9 cellular contexts compared by ENCODE assay signal in the genomic region with DNA sequence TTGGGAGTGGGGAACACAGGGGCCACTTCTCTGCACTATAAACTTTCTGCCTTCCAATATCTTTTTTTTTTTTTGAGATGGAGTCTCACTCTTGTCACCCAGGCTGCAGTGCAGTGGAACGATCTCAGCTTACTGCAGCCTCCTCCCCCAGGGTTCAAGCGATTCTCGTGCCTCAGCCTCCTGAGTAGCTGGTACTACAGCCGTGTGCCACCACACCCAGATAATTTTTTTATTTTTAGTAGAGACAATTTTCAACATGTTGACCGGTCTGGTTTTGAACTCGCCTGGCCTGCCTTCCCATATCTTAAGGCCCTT. TPM values are rescaled to one million over a fixed set of nuclear protein-coding genes. Genes with fewer than 3 reads are reported as not detected.
DNase-seq lines count a peak whose midpoint lies in the region; ATAC-seq and TF ChIP-seq lines count a peak whose summit lies in the region.
"Had no signal": no experiment of that assay in that cellular context is flagged by ENCODE, and none has a peak within 500 bp of the region (broad histone marks: within the 10 kb centered on the region; RNA-seq: fewer than 3 reads in every experiment).

No MANE protein-coding gene starts in this region.

- peaks cover 4% of the 10 kb centered on the region for H4K20me1 ChIP-seq in mammary epithelial cell (ENCODE audit: insufficient read depth, low read length)

- peaks cover 73% of the 10 kb centered on the region for H3K79me2 ChIP-seq in mammary epithelial cell (ENCODE audit: insufficient read depth, low read length)

- ATAC-seq in stimulated activated naive CD8-positive, alpha-beta T cell treated with anti-CD3 and anti-CD28 coated beads, Interleukin-15, Interleukin-2, amounts not matched to agents 100 U/mL and 50 U/mL, for 24 hours: no peak

- peak overlapping the region; percentile 100 for H3K4me3 Mint-ChIP-seq in stimulated activated naive CD8-positive, alpha-beta T cell treated with anti-CD3 and anti-CD28 coated beads, Interleukin-15, Interleukin-2, amounts not matched to agents 100 ng/mL and 50 ng/mL, for 24 hours

- no peaks in the 10 kb centered on the region for H3K9me3 Mint-ChIP-seq in stimulated activated naive CD8-positive, alpha-beta T cell treated with anti-CD3 and anti-CD28 coated beads, Interleukin-15, Interleukin-2, amounts not matched to agents 100 ng/mL and 50 ng/mL, for 24 hours

- in situ Hi-C loops in mammary epithelial cell (cut with MboI; ENCODE audit: low sequenced_read_pairs in 2 of 2): no loop called here

- H3K4me1 ChIP-seq in mammary epithelial cell (ENCODE audit: insufficient read depth, low read length) (peaks cover 41% of the 10 kb centered on the region), mononuclear cell (ENCODE audit: insufficient read depth, low read length) (peaks cover 37% of the 10 kb centered on the region), vagina (peaks cover 64% of the 10 kb centered on the region)

- WGBS in mammary epithelial cell (ENCODE audit: low coverage, missing lambda C conversion rate): 3% methylated on average over 6 of the region's 6 CpGs

- no peaks in the 10 kb centered on the region for H3K27me3 Mint-ChIP-seq in stimulated activated naive CD8-positive, alpha-beta T cell treated with anti-CD3 and anti-CD28 coated beads, Interleukin-15, Interleukin-2, amounts not matched to agents 100 ng/mL and 50 ng/mL, for 24 hours

- dilution Hi-C loops in mammary epithelial cell (cut with HindIII; ENCODE audit: low sequenced_read_pairs): no loop called here

- DNase-seq in stimulated activated naive CD8-positive, alpha-beta T cell treated with anti-CD3 and anti-CD28 coated beads, Interleukin-15, Interleukin-2, amounts not matched to agents 100 U/mL and 50 U/mL, for 24 hours: no peak
- DNase-seq in mammary epithelial cell (no peak), vagina (ENCODE audit: extremely low spot score in 2 of 2) (no peak), NCI-H1105 treated with DMSO at 0.1 percent for 48 hours (lab: John Stamatoyannopoulos, UW) (no peak), GM19238 (ENCODE audit: insufficient read length, low spot score) (no peak), EL (no peak)
- DNase-seq: central memory CD4-positive, alpha-beta T cell had no signal

- peak overlapping the region; percentile 100 for H3K27ac Mint-ChIP-seq in stimulated activated naive CD8-positive, alpha-beta T cell treated with anti-CD3 and anti-CD28 coated beads, Interleukin-15, Interleukin-2, amounts not matched to agents 100 ng/mL and 50 ng/mL, for 24 hours

- intact Hi-C loops in mammary epithelial cell (cut with micrococcal nuclease) (loop anchor here (2.0 kb wide), 1 partner anchor 96 kb away; a partner anchor contains a TSS), vagina (cut with DNase I) (no loop called here)

- TF ChIP-seq POLR2A in vagina (IDR thresholded peaks at IDR 0.05): no peak

- H3K4me3 ChIP-seq in mammary epithelial cell (replicated peaks in 1 of 3; ENCODE audit: insufficient read depth in 1 of 3, low read depth in 2 of 3, low read length in 3 of 3) (peak overlapping the region; percentile 90 to 96 (median 91)), mononuclear cell (ENCODE audit: low read length) (peak overlapping the region; percentile 95), vagina (peak overlapping the region; percentile 98 to 100)

- TF ChIP-seq CTCF in mammary epithelial cell (conservative IDR thresholded peaks at IDR 0.05 in 1 of 2, IDR thresholded peaks at IDR 0.05 in 1 of 2; ENCODE audit: extremely low read depth in 1 of 2, insufficient read depth in 1 of 2, low read depth in 1 of 2, low read length in 2 of 2) (no peak), vagina (IDR thresholded peaks at IDR 0.05) (no peak)

- H3K36me3 Mint-ChIP-seq in stimulated activated naive CD8-positive, alpha-beta T cell treated with anti-CD3 and anti-CD28 coated beads, Interleukin-15, Interleukin-2, amounts not matched to agents 100 ng/mL and 50 ng/mL, for 24 hours (ENCODE audit: low read depth): peaks cover 73% of the 10 kb centered on the region

- H3K36me3 ChIP-seq in mammary epithelial cell (ENCODE audit: insufficient read depth, low read length) (peaks cover 42% of the 10 kb centered on the region), vagina (peaks cover 0 to 49% of the 10 kb centered on the region in 2 donors)

- H3K27ac ChIP-seq in mammary epithelial cell (ENCODE audit: insufficient read depth, low read depth, low read length) (peak overlapping the region; percentile 99), vagina (peak overlapping the region; percentile 100)

- H3K9me3 ChIP-seq in mammary epithelial cell (replicated peaks; ENCODE audit: insufficient read depth, low read length) (no peaks in the 10 kb centered on the region), mononuclear cell (ENCODE audit: low read depth, low read length) (no peaks in the 10 kb centered on the region), vagina (no peaks in the 10 kb centered on the region)

- BruUV-seq in mammary epithelial cell (replicated peaks; lab: Mats Ljungman, UMichigan): no TSS peak

- CTCF ChIA-PET in mammary epithelial cell (lab: Charles Lee; ENCODE audit: low non-redundant PET): no interaction called here

- no peak overlapping the region for H2AFZ ChIP-seq in mammary epithelial cell (ENCODE audit: low read depth, low read length)

- H3K4me2 ChIP-seq in mammary epithelial cell (ENCODE audit: insufficient read depth, low read depth, low read length): peak overlapping the region; percentile 84

- H3K4me1 Mint-ChIP-seq in stimulated activated naive CD8-positive, alpha-beta T cell treated with anti-CD3 and anti-CD28 coated beads, Interleukin-15, Interleukin-2, amounts not matched to agents 100 ng/mL and 50 ng/mL, for 24 hours (ENCODE audit: low read depth): peaks cover 60% of the 10 kb centered on the region

- H3K27me3 ChIP-seq in mammary epithelial cell (ENCODE audit: insufficient read depth, low read length) (no peaks in the 10 kb centered on the region), mononuclear cell (ENCODE audit: insufficient read depth, low read length) (no peaks in the 10 kb centered on the region), vagina (no peaks in the 10 kb centered on the region)

- H3K9ac ChIP-seq in mammary epithelial cell (ENCODE audit: insufficient read depth, low read length): peak overlapping the region; percentile 100

RNA-seq across cellular contexts. Expression of a gene that starts 1.7 kb away (rescaled TPM):
- total RNA-seq in mammary epithelial cell: 1,000 to 10,000 TPM; 1,418 to 1,465 TPM
- polyA plus RNA-seq in mammary epithelial cell: 1,009 TPM
- polyA minus RNA-seq in mammary epithelial cell: 581 TPM
- 125 TPM for total RNA-seq in mononuclear cell
- total RNA-seq in vagina: 169 TPM

RNA-seq across cellular contexts. Expression of a gene that starts 38.8 kb away (rescaled TPM):
- total RNA-seq in mammary epithelial cell: not detected
- polyA plus RNA-seq in mammary epithelial cell: not detected
- polyA minus RNA-seq in mammary epithelial cell: not detected
- total RNA-seq in mononuclear cell: not detected
- not detected for total RNA-seq in vagina

RNA-seq across cellular contexts. Expression of a gene that starts 43.0 kb away (rescaled TPM):
- total RNA-seq in mammary epithelial cell (10 to 100 TPM; 36.7 to 66.5 TPM), mononuclear cell (143 TPM), vagina (51.8 TPM)
- 59.5 TPM for polyA plus RNA-seq in mammary epithelial cell
- polyA minus RNA-seq in mammary epithelial cell: 53.5 TPM

RNA-seq across cellular contexts. Expression of a gene that starts 49.7 kb away (rescaled TPM):
- not detected for total RNA-seq in mammary epithelial cell
- polyA plus RNA-seq in mammary epithelial cell: not detected
- not detected for polyA minus RNA-seq in mammary epithelial cell
- 2.4 TPM for total RNA-seq in mononuclear cell
- not detected for total RNA-seq in vagina

RNA-seq across cellular contexts. Expression of a gene that starts 50.5 kb away (rescaled TPM):
- total RNA-seq in mammary epithelial cell (10 to 100 TPM; 26.7 to 44.1 TPM), mononuclear cell (48.2 TPM), vagina (35.6 TPM)
- polyA plus RNA-seq in mammary epithelial cell: 35.1 TPM
- polyA minus RNA-seq in mammary epithelial cell: 34.8 TPM
